ENCODE assay signal across 8 cellular contexts in the genomic region with DNA sequence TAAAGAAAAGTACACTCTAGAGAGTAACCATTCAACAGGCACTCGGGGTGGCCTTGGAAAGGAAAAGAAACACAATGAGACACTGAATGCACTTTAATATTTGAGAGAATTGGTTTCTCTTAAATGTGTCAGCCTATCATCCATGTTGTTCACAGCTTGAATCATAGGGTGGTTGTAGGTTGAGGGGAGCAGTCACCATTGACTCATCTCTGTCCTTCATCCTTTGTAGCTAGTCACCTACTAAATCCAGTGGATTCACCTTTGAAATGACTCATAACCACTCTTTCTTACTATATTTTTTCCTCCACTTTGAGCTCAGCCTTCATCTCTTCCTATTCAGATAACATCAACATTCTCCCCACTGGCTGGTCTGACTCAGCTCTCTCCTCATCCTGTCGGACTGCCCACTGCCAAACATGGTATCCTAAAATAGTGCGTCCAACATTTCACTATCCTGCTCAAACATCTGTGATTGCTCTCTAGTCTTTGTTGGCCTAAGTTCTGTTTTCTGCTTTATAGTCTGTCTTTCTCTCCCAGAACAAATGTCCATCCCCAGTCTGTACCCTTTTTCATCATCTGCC.
DNase-seq lines count a peak whose midpoint lies in the region; ATAC-seq and TF ChIP-seq lines count a peak whose summit lies in the region.

No MANE protein-coding gene starts in this region.

- H2AK5ac ChIP-seq in IMR-90 (ENCODE audit: low read depth, low read length) = peak overlapping the region; percentile 77

- dilution Hi-C loops in IMR-90 (cut with HindIII; ENCODE audit: low sequenced_read_pairs, unreplicated experiment) = no loop called here

- no peaks in the 10 kb centered on the region for H3K27me3 ChIP-seq in IMR-90 (ENCODE audit: control insufficient read depth, insufficient read depth, low read length)
- H3K27me3 ChIP-seq in psoas muscle (ENCODE audit: insufficient read depth in 3 of 3, low read length in 2 of 3) = no peaks in the 10 kb centered on the region
- H3K27me3 ChIP-seq in MM.1S (replicated peaks; ENCODE audit: insufficient read depth, low read length) = no peaks in the 10 kb centered on the region

- H3K79me1 ChIP-seq in IMR-90 (ENCODE audit: low read depth in 1 of 2, low read length in 2 of 2) = no peaks in the 10 kb centered on the region

- TF ChIP-seq POLR2A in IMR-90 (IDR thresholded peaks at IDR 0.05; ENCODE audit: low read depth, low read length) = no peak

- intact Hi-C loops in IMR-90 (cut with micrococcal nuclease) = no loop called here
- intact Hi-C loops in psoas muscle (cut with DNase I) = no loop called here

- no peaks in the 10 kb centered on the region for H3K79me2 ChIP-seq in MM.1S (ENCODE audit: low read length)

- peak overlapping the region; percentile 82 for H3K14ac ChIP-seq in IMR-90 (replicated peaks; ENCODE audit: low read depth, low read length)

- H2BK15ac ChIP-seq in IMR-90 (ENCODE audit: low read depth, low read length) = peak overlapping the region; percentile 61

- H2BK120ac ChIP-seq in IMR-90 (ENCODE audit: low read depth, low read length) = peak overlapping the region; percentile 85

- H4K20me1 ChIP-seq in IMR-90 (ENCODE audit: insufficient read depth, low read length) = no peaks in the 10 kb centered on the region
- no peaks in the 10 kb centered on the region for H4K20me1 ChIP-seq in MM.1S (ENCODE audit: insufficient read depth, low read length)

- peaks cover 2% of the 10 kb centered on the region; the same call in 1 of the 2 replicates for H3K9me3 ChIP-seq in IMR-90 (ENCODE audit: control insufficient read depth, insufficient read depth, low read length)
- H3K9me3 ChIP-seq in psoas muscle = no peaks in the 10 kb centered on the region
- no peaks in the 10 kb centered on the region for H3K9me3 ChIP-seq in MM.1S (replicated peaks; ENCODE audit: insufficient read depth, low read length)

- peak; percentile 98 for ATAC-seq in IMR-90 (ENCODE audit: low read depth)
- ATAC-seq in psoas muscle = peak in 3 of 4 donors; percentile 69 to 71 (median 70)
- ATAC-seq in HG03108 (IDR thresholded peaks at IDR 0.05; ENCODE audit: unreplicated experiment) = no peak

- in situ Hi-C loops in IMR-90 (cut with MboI; ENCODE audit: low sequenced_read_pairs) = no loop called here

- peak overlapping the region; percentile 74 for H2BK5ac ChIP-seq in IMR-90 (ENCODE audit: low read depth, low read length, poor library complexity, severe bottlenecking)

- peaks cover 5% of the 10 kb centered on the region for H3K9me1 ChIP-seq in IMR-90 (ENCODE audit: insufficient read depth, low read length)

- DNase-seq in GM12865 (ENCODE audit: low read depth) (peak; percentile 7), IMR-90 (peak; percentile 96), psoas muscle (no peak), substantia nigra (lab: John Stamatoyannopoulos, UW) (no peak), MM.1S (no peak), middle frontal gyrus (ENCODE audit: extremely low spot score, low spot score) (no peak)
- peak; percentile 36 for DNase-seq in activated naive CD8-positive, alpha-beta T cell treated with anti-CD3 and anti-CD28 coated beads for 36 hours

- H2AK9ac ChIP-seq in IMR-90 (replicated peaks; ENCODE audit: low read depth, low read length, poor library complexity) = no peak overlapping the region

- no TSS peak for BruUV-seq in IMR-90 (replicated peaks; lab: Mats Ljungman, UMichigan)

- H3K4me3 ChIP-seq in GM12865 (ENCODE audit: low read depth, low read length) (no peak overlapping the region), IMR-90 (ENCODE audit: insufficient read depth, low read depth, low read length) (no peak overlapping the region), psoas muscle (no peak overlapping the region), MM.1S (ENCODE audit: low read length) (no peak overlapping the region)

- no peak overlapping the region for H2AFZ ChIP-seq in IMR-90 (replicated peaks; ENCODE audit: low read length, poor library complexity)
- H2AFZ ChIP-seq in MM.1S (ENCODE audit: low read length) = no peak overlapping the region

- H3F3A ChIP-seq in MM.1S (ENCODE audit: insufficient read depth, low read length) = no peaks in the 10 kb centered on the region

- no peak for TF ChIP-seq CTCF in GM12865 (IDR thresholded peaks at IDR 0.05; ENCODE audit: insufficient read depth, low read depth, low read length, missing control alignments)
- no peak for TF ChIP-seq CTCF in IMR-90 (conservative IDR thresholded peaks at IDR 0.05; ENCODE audit: low read depth, low read length)
- no peak for TF ChIP-seq CTCF in psoas muscle (IDR thresholded peaks at IDR 0.05)
- TF ChIP-seq CTCF in MM.1S (IDR thresholded peaks at IDR 0.05; ENCODE audit: low read length) = no peak

- H4K8ac ChIP-seq in IMR-90 (ENCODE audit: low read depth in 2 of 2, low read length in 2 of 2) = peak overlapping the region; percentile 7 to 45; a peak in 3 of 4 replicates

- H3K18ac ChIP-seq in IMR-90 (ENCODE audit: low read depth, low read length) = peak overlapping the region; percentile 85; the same call in 1 of the 2 replicates

- peak overlapping the region; percentile 93 for H2BK20ac ChIP-seq in IMR-90 (ENCODE audit: low read depth, low read length)

- H3K27ac ChIP-seq in IMR-90 (ENCODE audit: insufficient read depth, low read length) (no peak overlapping the region; the same call in 1 of the 2 replicates), psoas muscle (no peak overlapping the region), substantia nigra (ENCODE audit: low read depth, low read length, poor library complexity, severe bottlenecking) (no peak overlapping the region), MM.1S (ENCODE audit: low read length) (no peak overlapping the region)

- H3K4ac ChIP-seq in IMR-90 (ENCODE audit: low read depth, low read length) = peak overlapping the region; percentile 82; the same call in 1 of the 2 replicates

- peak overlapping the region; percentile 48; the same call in 1 of the 2 replicates for H3K23ac ChIP-seq in IMR-90 (ENCODE audit: low read depth, low read length)

- H3K27me3 Mint-ChIP-seq in activated naive CD8-positive, alpha-beta T cell treated with anti-CD3 and anti-CD28 coated beads for 36 hours = no peaks in the 10 kb centered on the region

- peak overlapping the region; percentile 20; the same call in 1 of the 2 replicates for H3K56ac ChIP-seq in IMR-90 (ENCODE audit: extremely low read depth, insufficient read depth, low read length)

- TF ChIP-seq RAD21 in IMR-90 (IDR thresholded peaks at IDR 0.05; ENCODE audit: low read length) = no peak

- no peak overlapping the region; the same call in 1 of the 2 replicates for H4K5ac ChIP-seq in IMR-90 (ENCODE audit: low read depth, low read length)

- peaks cover 3% of the 10 kb centered on the region for H3K36me3 Mint-ChIP-seq in activated naive CD8-positive, alpha-beta T cell treated with anti-CD3 and anti-CD28 coated beads for 36 hours

- H4K91ac ChIP-seq in IMR-90 (ENCODE audit: insufficient read depth, low read depth, low read length) = peak overlapping the region; percentile 18; the same call in 1 of the 2 replicates

- peaks cover 7% of the 10 kb centered on the region for H3K4me1 ChIP-seq in IMR-90 (ENCODE audit: control insufficient read depth, insufficient read depth, low read length)
- H3K4me1 ChIP-seq in psoas muscle = no peaks in the 10 kb centered on the region
- H3K4me1 ChIP-seq in MM.1S (ENCODE audit: low read length) = no peaks in the 10 kb centered on the region

- POLR2A ChIA-PET in IMR-90 (lab: Charles Lee; ENCODE audit: unreplicated experiment) = interaction anchor here (0.6 kb wide), 1 partner anchor 1028 kb away, joined by 9 read pairs; no protein-coding TSS in a partner anchor

- H3K4me2 ChIP-seq in IMR-90 (ENCODE audit: low read depth, low read length) (peak overlapping the region; percentile 9; the same call in 1 of the 2 replicates), MM.1S (ENCODE audit: low read depth, low read length) (no peak overlapping the region)

- H3K9ac ChIP-seq in IMR-90 (ENCODE audit: low read depth, low read length) (no peak overlapping the region), MM.1S (ENCODE audit: low read length) (no peak overlapping the region)

- peak overlapping the region; percentile 75 for H3K27ac Mint-ChIP-seq in activated naive CD8-positive, alpha-beta T cell treated with anti-CD3 and anti-CD28 coated beads for 36 hours

- WGBS in IMR-90 (ENCODE audit: extremely low coverage in 2 of 2, insufficient read length in 1 of 2), 2 experiments = 0% methylated on average over 2 of the region's 3 CpGs; no CpG with 5 or more reads in 1 of the 2 experiments
- WGBS in psoas muscle, 3 donors = 30 to 68% (median 36%) methylated on average over 3 of the region's 3 CpGs

- H3K4me3 Mint-ChIP-seq in activated naive CD8-positive, alpha-beta T cell treated with anti-CD3 and anti-CD28 coated beads for 36 hours = no peak overlapping the region

- peaks cover 16% of the 10 kb centered on the region for H3K4me1 Mint-ChIP-seq in activated naive CD8-positive, alpha-beta T cell treated with anti-CD3 and anti-CD28 coated beads for 36 hours

- CTCF ChIA-PET in IMR-90 (lab: Yijun Ruan, JAX) = interaction anchor here (0.6 to 1.0 kb wide), 2 partner anchors 15 to 550 kb away, joined by 4 to 7 read pairs; no protein-coding TSS in a partner anchor

- peaks cover 6% of the 10 kb centered on the region for H3K9me3 Mint-ChIP-seq in activated naive CD8-positive, alpha-beta T cell treated with anti-CD3 and anti-CD28 coated beads for 36 hours

- no peaks in the 10 kb centered on the region for H3K9me2 ChIP-seq in MM.1S (replicated peaks; ENCODE audit: insufficient read depth, low read length)

- H3K36me3 ChIP-seq in IMR-90 (ENCODE audit: control insufficient read depth, insufficient read depth, low read length) (no peaks in the 10 kb centered on the region), psoas muscle (ENCODE audit: insufficient read depth in 1 of 2, low read depth in 1 of 2) (no peaks in the 10 kb centered on the region), MM.1S (replicated peaks; ENCODE audit: insufficient read depth, low read length) (no peaks in the 10 kb centered on the region)

TF ChIP-seq in IMR-90, 13 proteins besides CTCF, POLR2A, EP300 and RAD21:
- TF ChIP-seq CHD1 (IDR thresholded peaks at IDR 0.05; ENCODE audit: low read depth, low read length) (no peak), CEBPB (IDR thresholded peaks at IDR 0.05; ENCODE audit: low read depth, low read length) (no peak), NFE2L2 (IDR thresholded peaks at IDR 0.05; ENCODE audit: low read depth, low read length) (peak; percentile 10; the same call in 1 of the 2 replicates), BHLHE40 (IDR thresholded peaks at IDR 0.05; ENCODE audit: low read depth, low read length) (peak; percentile 30; the same call in 1 of the 2 replicates), FOS (IDR thresholded peaks at IDR 0.05; ENCODE audit: low read depth, low read length) (peak; percentile 96), RCOR1 (IDR thresholded peaks at IDR 0.05; ENCODE audit: insufficient replicate concordance, low read length) (no peak), MXI1 (IDR thresholded peaks at IDR 0.05; ENCODE audit: borderline replicate concordance, low read depth, low read length) (no peak)

Comparison
In these comparisons a context has a peak if more than half of its experiments do, and no peak if none do; other contexts are left out.
1. DNase-seq: peak in GM12865 (single experiment), IMR-90 (single experiment) and activated naive CD8-positive, alpha-beta T cell treated with anti-CD3 and anti-CD28 coated beads for 36 hours (single experiment); none in psoas muscle (0 of 2), substantia nigra (0 of 49), MM.1S (single experiment) and middle frontal gyrus (single experiment).